ENCODE assay signal across 13 cellular contexts in the genomic region with DNA sequence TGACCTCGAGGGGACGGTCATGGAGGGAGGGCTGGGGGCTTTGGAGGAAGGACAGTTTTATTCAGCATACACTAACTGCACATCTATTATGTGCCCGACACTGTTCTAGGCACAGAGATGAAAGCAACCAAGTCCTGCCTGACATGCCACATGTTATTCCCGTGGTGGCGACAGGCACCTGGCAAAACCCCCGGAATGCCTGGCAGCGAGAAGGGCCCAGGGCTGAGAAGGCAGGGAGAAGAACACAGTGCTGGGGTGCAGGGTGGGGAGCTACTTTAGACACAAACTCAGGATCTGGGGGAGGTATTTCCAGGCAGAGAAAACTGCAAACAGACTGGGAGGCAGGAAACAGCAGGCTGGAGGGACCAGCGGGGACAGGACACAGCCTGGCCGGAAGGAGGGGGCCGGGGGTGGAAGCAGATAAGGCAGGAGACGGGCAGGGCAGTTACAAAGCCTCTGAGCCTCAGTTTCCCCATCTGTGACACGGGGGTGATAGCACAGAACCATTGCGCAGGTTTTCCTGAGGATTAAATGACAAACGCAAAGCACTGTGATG.
DNase-seq lines count a peak whose midpoint lies in the region; ATAC-seq and TF ChIP-seq lines count a peak whose summit lies in the region.
"Had no signal": no experiment of that assay in that cellular context is flagged by ENCODE, and none has a peak within 500 bp of the region (broad histone marks: within the 10 kb centered on the region; RNA-seq: fewer than 3 reads in every experiment).

No MANE protein-coding gene starts in this region.

- intact Hi-C loops in lower lobe of right lung (cut with DNase I) (loop anchor here (10.0 kb wide), 1 partner anchor 64 kb away; no protein-coding TSS in a partner anchor), uterus (cut with DNase I; ENCODE audit: low total_unique reads) (no loop called here)

- peaks cover 8 to 26% of the 10 kb centered on the region in 2 donors for H3K36me3 Mint-ChIP-seq in activated naive CD4-positive, alpha-beta T cell treated with anti-CD3 and anti-CD28 coated beads, Interleukin-2, amount 50 U/mL, for 72 hours
- peaks cover 26% of the 10 kb centered on the region for H3K36me3 Mint-ChIP-seq in activated naive CD8-positive, alpha-beta T cell treated with anti-CD3 and anti-CD28 coated beads, Interleukin-2, amount 50 U/mL, for 24 hours (ENCODE audit: low read depth)

- H3K27me3 ChIP-seq in lower lobe of right lung (ENCODE audit: low read depth) (no peaks in the 10 kb centered on the region), uterus (no peaks in the 10 kb centered on the region), suprapubic skin (no peaks in the 10 kb centered on the region)
- H3K27me3 ChIP-seq: pancreas had no signal

- H3K36me3 ChIP-seq in lower lobe of right lung = peaks cover 16% of the 10 kb centered on the region
- H3K36me3 ChIP-seq in uterus = no peaks in the 10 kb centered on the region
- H3K36me3 ChIP-seq in suprapubic skin = peaks cover 7% of the 10 kb centered on the region
- H3K36me3 ChIP-seq: pancreas had no signal

- no peak for TF ChIP-seq POLR2A in uterus (IDR thresholded peaks at IDR 0.05)
- no peak for TF ChIP-seq POLR2A in suprapubic skin (IDR thresholded peaks at IDR 0.05)

- H3K4me3 Mint-ChIP-seq in activated naive CD8-positive, alpha-beta T cell treated with anti-CD3 and anti-CD28 coated beads, Interleukin-2, amount 50 U/mL, for 24 hours = peak overlapping the region; percentile 73

- no peak for TF ChIP-seq EP300 in suprapubic skin (IDR thresholded peaks at IDR 0.05)

- H3K4me1 ChIP-seq in lower lobe of right lung (peaks cover 76% of the 10 kb centered on the region), uterus (no peaks in the 10 kb centered on the region), suprapubic skin (peaks cover 38% of the 10 kb centered on the region)

- no peak for DNase-seq in activated naive CD4-positive, alpha-beta T cell treated with anti-CD3 and anti-CD28 coated beads, Interleukin-2, amount 50 U/mL, for 72 hours (ENCODE audit: low spot score in 2 of 2)
- DNase-seq in activated naive CD4-positive, alpha-beta T cell treated with Interleukin-2 at 50 U/mL for 16 hours = no peak
- DNase-seq in activated naive CD8-positive, alpha-beta T cell treated with anti-CD3 and anti-CD28 coated beads, Interleukin-2, amount 50 U/mL, for 24 hours = no peak
- DNase-seq in lower lobe of right lung (peak; percentile 42), uterus (no peak), suprapubic skin (ENCODE audit: low spot score in 2 of 2) (no peak), EL (no peak)
- DNase-seq: NCI-H524 treated with DMSO at 0.1 percent for 48 hours, pancreas had no signal

- peaks cover 80% of the 10 kb centered on the region for H3K4me1 Mint-ChIP-seq in activated naive CD8-positive, alpha-beta T cell treated with anti-CD3 and anti-CD28 coated beads, Interleukin-2, amount 50 U/mL, for 24 hours

- peak overlapping the region; percentile 53 to 78 for H3K27ac Mint-ChIP-seq in activated naive CD4-positive, alpha-beta T cell treated with anti-CD3 and anti-CD28 coated beads, Interleukin-2, amount 50 U/mL, for 72 hours
- H3K27ac Mint-ChIP-seq in activated naive CD8-positive, alpha-beta T cell treated with anti-CD3 and anti-CD28 coated beads, Interleukin-2, amount 50 U/mL, for 24 hours = peak overlapping the region; percentile 90

- peaks cover 0 to 5% of the 10 kb centered on the region in 2 donors for H3K9me3 Mint-ChIP-seq in activated naive CD4-positive, alpha-beta T cell treated with anti-CD3 and anti-CD28 coated beads, Interleukin-2, amount 50 U/mL, for 72 hours
- H3K9me3 Mint-ChIP-seq in activated naive CD8-positive, alpha-beta T cell treated with anti-CD3 and anti-CD28 coated beads, Interleukin-2, amount 50 U/mL, for 24 hours = peaks cover 4% of the 10 kb centered on the region

- peaks cover 4% of the 10 kb centered on the region for H3K27me3 Mint-ChIP-seq in activated naive CD8-positive, alpha-beta T cell treated with anti-CD3 and anti-CD28 coated beads, Interleukin-2, amount 50 U/mL, for 24 hours

- no peak for TF ChIP-seq CTCF in lower lobe of right lung (IDR thresholded peaks at IDR 0.05)
- no peak for TF ChIP-seq CTCF in uterus (IDR thresholded peaks at IDR 0.05)
- no peak for TF ChIP-seq CTCF in suprapubic skin (IDR thresholded peaks at IDR 0.05)

- H3K4me3 ChIP-seq in lower lobe of right lung = peak overlapping the region; percentile 36
- no peak overlapping the region for H3K4me3 ChIP-seq in uterus
- no peak overlapping the region for H3K4me3 ChIP-seq in suprapubic skin

- WGBS in suprapubic skin = 64% methylated on average over 14 of the region's 14 CpGs

- H3K27ac ChIP-seq in lower lobe of right lung = peak overlapping the region; percentile 76
- peak overlapping the region; percentile 43 to 62 for H3K27ac ChIP-seq in uterus
- no peak overlapping the region for H3K27ac ChIP-seq in suprapubic skin
- H3K27ac ChIP-seq: C4-2B, VCaP had no signal

- H3K9me3 ChIP-seq in lower lobe of right lung (no peaks in the 10 kb centered on the region), uterus (no peaks in the 10 kb centered on the region), suprapubic skin (no peaks in the 10 kb centered on the region)
- H3K9me3 ChIP-seq: pancreas had no signal

- ATAC-seq in activated naive CD4-positive, alpha-beta T cell treated with anti-CD3 and anti-CD28 coated beads, Interleukin-2, amount 50 U/mL, for 72 hours = no peak
- no peak for ATAC-seq in activated naive CD8-positive, alpha-beta T cell treated with anti-CD3 and anti-CD28 coated beads, Interleukin-2, amount 50 U/mL, for 24 hours
- ATAC-seq in lower lobe of right lung (no peak), GM21360 (IDR thresholded peaks at IDR 0.05; ENCODE audit: unreplicated experiment) (no peak)
- ATAC-seq: HCT116 had no signal
